1 cellular context compared by ENCODE assay signal in the genomic region with DNA sequence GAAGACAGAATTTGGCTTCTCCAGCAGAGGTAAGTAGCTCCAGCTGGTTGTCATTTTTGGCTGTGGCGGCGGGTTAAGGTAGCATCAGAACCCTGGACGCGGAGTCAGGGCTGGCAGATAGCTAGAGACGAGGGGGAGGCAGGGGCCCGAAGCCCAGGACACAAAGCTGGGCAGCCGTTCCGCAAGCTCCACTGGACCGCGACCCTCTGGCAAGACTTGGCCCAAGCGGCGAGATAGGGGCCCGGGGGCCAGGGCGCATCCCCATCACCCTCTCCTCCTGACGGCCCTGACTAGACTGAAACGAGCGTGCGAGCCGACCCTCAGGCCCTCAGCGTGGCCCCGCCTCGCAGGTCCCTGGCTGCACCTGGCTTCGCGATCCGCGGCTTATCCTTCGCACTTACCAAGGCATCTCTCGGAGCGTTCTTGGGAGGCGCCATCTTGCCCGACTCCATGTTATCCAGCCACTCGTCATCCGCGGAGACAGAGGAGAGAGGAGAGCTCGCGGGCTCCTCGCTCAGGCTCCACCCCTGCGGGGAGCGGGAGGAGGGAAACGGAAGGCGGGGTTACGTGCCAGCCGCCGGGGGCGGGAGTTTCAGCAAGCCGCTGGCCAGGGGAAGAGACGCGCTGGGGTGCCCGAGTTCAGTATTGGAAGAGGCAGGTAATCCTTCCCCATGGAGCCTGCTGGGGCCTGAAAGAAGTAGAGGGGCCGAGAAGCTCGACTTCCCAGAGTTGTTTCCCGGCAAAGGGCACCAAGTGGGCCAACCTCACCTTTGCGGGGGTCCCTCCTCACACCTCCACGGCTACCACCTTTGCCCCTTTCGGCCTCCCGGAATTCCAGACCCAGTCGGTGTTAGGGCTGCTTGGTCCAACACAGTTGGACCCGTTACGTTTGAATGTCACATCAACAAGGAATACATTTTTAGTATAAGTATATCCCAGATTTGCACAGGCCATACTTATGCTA.
A peak's percentile ranks its signal among the peaks of the same experiment; 100 is the strongest.
TF ChIP-seq lines count a peak whose summit lies in the region.

A gene with protein sequence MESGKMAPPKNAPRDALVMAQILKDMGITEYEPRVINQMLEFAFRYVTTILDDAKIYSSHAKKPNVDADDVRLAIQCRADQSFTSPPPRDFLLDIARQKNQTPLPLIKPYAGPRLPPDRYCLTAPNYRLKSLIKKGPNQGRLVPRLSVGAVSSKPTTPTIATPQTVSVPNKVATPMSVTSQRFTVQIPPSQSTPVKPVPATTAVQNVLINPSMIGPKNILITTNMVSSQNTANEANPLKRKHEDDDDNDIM (minus strand): TSS at position 491 of the 964 bp plus-strand sequence. CDS start 39 bp downstream, at position 452.

TF ChIP-seq in GM23338, 12 proteins besides CTCF, POLR2A, EP300 and RAD21 (continued from another document):
- TF ChIP-seq, protein P1, sequence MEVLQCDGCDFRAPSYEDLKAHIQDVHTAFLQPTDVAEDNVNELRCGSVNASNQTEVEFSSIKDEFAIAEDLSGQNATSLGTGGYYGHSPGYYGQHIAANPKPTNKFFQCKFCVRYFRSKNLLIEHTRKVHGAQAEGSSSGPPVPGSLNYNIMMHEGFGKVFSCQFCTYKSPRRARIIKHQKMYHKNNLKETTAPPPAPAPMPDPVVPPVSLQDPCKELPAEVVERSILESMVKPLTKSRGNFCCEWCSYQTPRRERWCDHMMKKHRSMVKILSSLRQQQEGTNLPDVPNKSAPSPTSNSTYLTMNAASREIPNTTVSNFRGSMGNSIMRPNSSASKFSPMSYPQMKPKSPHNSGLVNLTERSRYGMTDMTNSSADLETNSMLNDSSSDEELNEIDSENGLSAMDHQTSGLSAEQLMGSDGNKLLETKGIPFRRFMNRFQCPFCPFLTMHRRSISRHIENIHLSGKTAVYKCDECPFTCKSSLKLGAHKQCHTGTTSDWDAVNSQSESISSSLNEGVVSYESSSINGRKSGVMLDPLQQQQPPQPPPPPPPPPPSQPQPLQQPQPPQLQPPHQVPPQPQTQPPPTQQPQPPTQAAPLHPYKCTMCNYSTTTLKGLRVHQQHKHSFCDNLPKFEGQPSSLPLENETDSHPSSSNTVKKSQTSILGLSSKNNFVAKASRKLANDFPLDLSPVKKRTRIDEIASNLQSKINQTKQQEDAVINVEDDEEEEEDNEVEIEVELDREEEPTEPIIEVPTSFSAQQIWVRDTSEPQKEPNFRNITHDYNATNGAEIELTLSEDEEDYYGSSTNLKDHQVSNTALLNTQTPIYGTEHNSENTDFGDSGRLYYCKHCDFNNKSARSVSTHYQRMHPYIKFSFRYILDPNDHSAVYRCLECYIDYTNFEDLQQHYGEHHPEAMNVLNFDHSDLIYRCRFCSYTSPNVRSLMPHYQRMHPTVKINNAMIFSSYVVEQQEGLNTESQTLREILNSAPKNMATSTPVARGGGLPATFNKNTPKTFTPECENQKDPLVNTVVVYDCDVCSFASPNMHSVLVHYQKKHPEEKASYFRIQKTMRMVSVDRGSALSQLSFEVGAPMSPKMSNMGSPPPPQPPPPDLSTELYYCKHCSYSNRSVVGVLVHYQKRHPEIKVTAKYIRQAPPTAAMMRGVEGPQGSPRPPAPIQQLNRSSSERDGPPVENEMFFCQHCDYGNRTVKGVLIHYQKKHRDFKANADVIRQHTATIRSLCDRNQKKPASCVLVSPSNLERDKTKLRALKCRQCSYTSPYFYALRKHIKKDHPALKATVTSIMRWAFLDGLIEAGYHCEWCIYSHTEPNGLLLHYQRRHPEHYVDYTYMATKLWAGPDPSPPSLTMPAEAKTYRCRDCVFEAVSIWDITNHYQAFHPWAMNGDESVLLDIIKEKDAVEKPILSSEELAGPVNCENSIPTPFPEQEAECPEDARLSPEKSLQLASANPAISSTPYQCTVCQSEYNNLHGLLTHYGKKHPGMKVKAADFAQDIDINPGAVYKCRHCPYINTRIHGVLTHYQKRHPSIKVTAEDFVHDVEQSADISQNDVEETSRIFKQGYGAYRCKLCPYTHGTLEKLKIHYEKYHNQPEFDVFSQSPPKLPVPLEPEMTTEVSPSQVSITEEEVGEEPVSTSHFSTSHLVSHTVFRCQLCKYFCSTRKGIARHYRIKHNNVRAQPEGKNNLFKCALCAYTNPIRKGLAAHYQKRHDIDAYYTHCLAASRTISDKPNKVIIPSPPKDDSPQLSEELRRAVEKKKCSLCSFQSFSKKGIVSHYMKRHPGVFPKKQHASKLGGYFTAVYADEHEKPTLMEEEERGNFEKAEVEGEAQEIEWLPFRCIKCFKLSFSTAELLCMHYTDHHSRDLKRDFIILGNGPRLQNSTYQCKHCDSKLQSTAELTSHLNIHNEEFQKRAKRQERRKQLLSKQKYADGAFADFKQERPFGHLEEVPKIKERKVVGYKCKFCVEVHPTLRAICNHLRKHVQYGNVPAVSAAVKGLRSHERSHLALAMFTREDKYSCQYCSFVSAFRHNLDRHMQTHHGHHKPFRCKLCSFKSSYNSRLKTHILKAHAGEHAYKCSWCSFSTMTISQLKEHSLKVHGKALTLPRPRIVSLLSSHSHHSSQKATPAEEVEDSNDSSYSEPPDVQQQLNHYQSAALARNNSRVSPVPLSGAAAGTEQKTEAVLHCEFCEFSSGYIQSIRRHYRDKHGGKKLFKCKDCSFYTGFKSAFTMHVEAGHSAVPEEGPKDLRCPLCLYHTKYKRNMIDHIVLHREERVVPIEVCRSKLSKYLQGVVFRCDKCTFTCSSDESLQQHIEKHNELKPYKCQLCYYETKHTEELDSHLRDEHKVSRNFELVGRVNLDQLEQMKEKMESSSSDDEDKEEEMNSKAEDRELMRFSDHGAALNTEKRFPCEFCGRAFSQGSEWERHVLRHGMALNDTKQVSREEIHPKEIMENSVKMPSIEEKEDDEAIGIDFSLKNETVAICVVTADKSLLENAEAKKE (CRISPR knock-in tag; IDR thresholded peaks at IDR 0.05) = no peak
- TF ChIP-seq EZH2 (IDR thresholded peaks at IDR 0.05; ENCODE audit: low read depth, unreplicated experiment) = no peak
- TF ChIP-seq, protein P2, sequence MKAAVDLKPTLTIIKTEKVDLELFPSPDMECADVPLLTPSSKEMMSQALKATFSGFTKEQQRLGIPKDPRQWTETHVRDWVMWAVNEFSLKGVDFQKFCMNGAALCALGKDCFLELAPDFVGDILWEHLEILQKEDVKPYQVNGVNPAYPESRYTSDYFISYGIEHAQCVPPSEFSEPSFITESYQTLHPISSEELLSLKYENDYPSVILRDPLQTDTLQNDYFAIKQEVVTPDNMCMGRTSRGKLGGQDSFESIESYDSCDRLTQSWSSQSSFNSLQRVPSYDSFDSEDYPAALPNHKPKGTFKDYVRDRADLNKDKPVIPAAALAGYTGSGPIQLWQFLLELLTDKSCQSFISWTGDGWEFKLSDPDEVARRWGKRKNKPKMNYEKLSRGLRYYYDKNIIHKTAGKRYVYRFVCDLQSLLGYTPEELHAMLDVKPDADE (IDR thresholded peaks at IDR 0.05) = no peak
- TF ChIP-seq CREB1 (CRISPR knock-in tag; IDR thresholded peaks at IDR 0.05; ENCODE audit: low read depth) = peak; percentile 28; the same call in 1 of the 2 replicates
- TF ChIP-seq ZNF114 (CRISPR knock-in tag; IDR thresholded peaks at IDR 0.05) = no peak
- peak; percentile 69 for TF ChIP-seq POLR2AphosphoS5 (IDR thresholded peaks at IDR 0.05; ENCODE audit: low read depth)
